8 cellular contexts compared by ENCODE assay signal in genomic region chr7:124765401-124766352, GRCh38. TPM values are rescaled to one million over a fixed set of nuclear protein-coding genes. Genes with fewer than 3 reads are reported as not detected.
DNase-seq lines count a peak whose midpoint lies in the region; ATAC-seq and TF ChIP-seq lines count a peak whose summit lies in the region.

GPR37 (minus strand) TSS chr7:124765792; CDS start chr7:124764976, 816 bp downstream.

- H3K27me3 ChIP-seq in AG04450 (ENCODE audit: control insufficient read depth, insufficient read depth, low read length) (no peaks in the 10 kb centered on the region), thymus (ENCODE audit: control insufficient read depth, insufficient read depth) (peaks cover 15% of the 10 kb centered on the region)
- H3K27me3 ChIP-seq in naive thymus-derived CD4-positive, alpha-beta T cell (ENCODE audit: control insufficient read depth in 2 of 2, insufficient read depth in 2 of 2, low read length in 2 of 2): no peaks in the 10 kb centered on the region

- H3K4me3 ChIP-seq in AG04450 (ENCODE audit: low read depth, low read length) (peak within 1 kb of the TSS; percentile 90), thymus (ENCODE audit: low read length) (peak within 1 kb of the TSS; percentile 40)
- peak within 1 kb of the TSS; percentile 19 for H3K4me3 ChIP-seq in naive thymus-derived CD4-positive, alpha-beta T cell (ENCODE audit: low read length)

- H3K36me3 Mint-ChIP-seq in activated T-cell treated with anti-CD3 and anti-CD28 coated beads, Interleukin-2, amount 50 U/mL, for 24 hours (ENCODE audit: low read depth): no peaks in the 10 kb centered on the region
- peaks cover 0 to 6% (median 0%) of the 10 kb centered on the region in 5 donors for H3K36me3 Mint-ChIP-seq in naive thymus-derived CD4-positive, alpha-beta T cell

- intact Hi-C loops in naive thymus-derived CD4-positive, alpha-beta T cell (cut with micrococcal nuclease): no loop called here

- peak within 1 kb of the TSS; percentile 82 for H3K27ac ChIP-seq in AG04450 (ENCODE audit: low read depth, low read length)
- H3K27ac ChIP-seq in naive thymus-derived CD4-positive, alpha-beta T cell (ENCODE audit: low read depth, low read length): no peak within 1 kb of the TSS
- no peak within 1 kb of the TSS for H3K27ac ChIP-seq in thymus (ENCODE audit: low read depth)

- POLR2A ChIA-PET in AG04450 (lab: Yijun Ruan, JAX): interaction anchor here (0.7 to 2.9 kb wide), 5 partner anchors 19 to 516 kb away, joined by 4 to 16 read pairs (median 4); no protein-coding TSS in a partner anchor
- POLR2A ChIA-PET in naive thymus-derived CD4-positive, alpha-beta T cell (lab: Charles Lee): no interaction called here

- peaks cover 7% of the 10 kb centered on the region for H3K9me3 ChIP-seq in AG04450 (ENCODE audit: control insufficient read depth, insufficient read depth, low read length)
- H3K9me3 ChIP-seq in naive thymus-derived CD4-positive, alpha-beta T cell (ENCODE audit: control insufficient read depth in 2 of 3, low read length in 3 of 3): no peaks in the 10 kb centered on the region
- peaks cover 1% of the 10 kb centered on the region for H3K9me3 ChIP-seq in thymus (ENCODE audit: control insufficient read depth)

- H3K4me1 Mint-ChIP-seq in activated T-cell treated with anti-CD3 and anti-CD28 coated beads, Interleukin-2, amount 50 U/mL, for 24 hours (ENCODE audit: low read depth): peaks cover 16% of the 10 kb centered on the region
- peaks cover 9 to 22% (median 16%) of the 10 kb centered on the region in 7 donors for H3K4me1 Mint-ChIP-seq in naive thymus-derived CD4-positive, alpha-beta T cell

- peak; percentile 78 for DNase-seq in AG04450 (ENCODE audit: low read depth, low spot score)
- DNase-seq in NCI-H2196 (lab: John Stamatoyannopoulos, UW; ENCODE audit: unreplicated experiment): peak; percentile 85
- peak; percentile 52 for DNase-seq in activated T-cell treated with anti-CD3 and anti-CD28 coated beads, Interleukin-2, amount 50 U/mL, for 24 hours
- peak; percentile 48 for DNase-seq in fibroblast of peridontal ligament (ENCODE audit: extremely low read depth)
- DNase-seq in naive thymus-derived CD4-positive, alpha-beta T cell: peak in 5 of 9 donors; percentile 3 to 62 (median 4)

- ATAC-seq in GM18511 (IDR thresholded peaks at IDR 0.05; ENCODE audit: unreplicated experiment) (peak; percentile 62), HG02981 (IDR thresholded peaks at IDR 0.05; ENCODE audit: unreplicated experiment) (peak; percentile 57)
- peak; percentile 52 for ATAC-seq in naive thymus-derived CD4-positive, alpha-beta T cell

- H3K27ac Mint-ChIP-seq in activated T-cell treated with anti-CD3 and anti-CD28 coated beads, Interleukin-2, amount 50 U/mL, for 24 hours: no peak within 1 kb of the TSS
- H3K27ac Mint-ChIP-seq in naive thymus-derived CD4-positive, alpha-beta T cell: peak within 1 kb of the TSS in 1 of 9 donors; percentile 3

- CTCF ChIA-PET in AG04450 (lab: Charles Lee): interaction anchor here (0.6 to 6.3 kb wide), 53 partner anchors 9 to 618 kb away, joined by 3 to 81 read pairs (median 4); no protein-coding TSS in a partner anchor
- CTCF ChIA-PET in naive thymus-derived CD4-positive, alpha-beta T cell (lab: Charles Lee): no interaction called here

- WGBS in thymus: 3% methylated on average over 81 of the region's 81 CpGs

- H3K4me3 Mint-ChIP-seq in activated T-cell treated with anti-CD3 and anti-CD28 coated beads, Interleukin-2, amount 50 U/mL, for 24 hours: peak within 1 kb of the TSS; percentile 72
- H3K4me3 Mint-ChIP-seq in naive thymus-derived CD4-positive, alpha-beta T cell: peak within 1 kb of the TSS; percentile 78 to 93 (median 88)

- peaks cover 71% of the 10 kb centered on the region for H3K27me3 Mint-ChIP-seq in activated T-cell treated with anti-CD3 and anti-CD28 coated beads, Interleukin-2, amount 50 U/mL, for 24 hours
- H3K27me3 Mint-ChIP-seq in naive thymus-derived CD4-positive, alpha-beta T cell: peaks cover 53 to 71% (median 62%) of the 10 kb centered on the region in 5 donors

- no peaks in the 10 kb centered on the region for H3K36me3 ChIP-seq in naive thymus-derived CD4-positive, alpha-beta T cell (ENCODE audit: control insufficient read depth in 2 of 3, insufficient read depth in 3 of 3, low read length in 3 of 3)
- no peaks in the 10 kb centered on the region for H3K36me3 ChIP-seq in thymus (ENCODE audit: control insufficient read depth, insufficient read depth)

- peak; percentile 78 for TF ChIP-seq CTCF in AG04450 (IDR thresholded peaks at IDR 0.05; ENCODE audit: low read depth, low read length)

- H3K9me3 Mint-ChIP-seq in activated T-cell treated with anti-CD3 and anti-CD28 coated beads, Interleukin-2, amount 50 U/mL, for 24 hours: no peaks in the 10 kb centered on the region
- peaks cover 0 to 7% (median 0%) of the 10 kb centered on the region in 11 donors for H3K9me3 Mint-ChIP-seq in naive thymus-derived CD4-positive, alpha-beta T cell

- peaks cover 0 to 9% of the 10 kb centered on the region in 2 donors for H3K4me1 ChIP-seq in naive thymus-derived CD4-positive, alpha-beta T cell (ENCODE audit: control insufficient read depth in 2 of 2, insufficient read depth in 2 of 2, low read length in 2 of 2)
- peaks cover 4% of the 10 kb centered on the region for H3K4me1 ChIP-seq in thymus (ENCODE audit: control insufficient read depth, insufficient read depth, low read length)

RNA-seq across cellular contexts. Expression of gene GPR37, which starts in this region (rescaled TPM):
- polyA plus RNA-seq in AG04450 (2011; rRNA removed) (5.5 and 11.2 TPM in 2 replicates), thymus (1.1 TPM)
- 14.7 and 18.3 TPM in 2 replicates for polyA minus RNA-seq in AG04450 (2011; rRNA and poly(A)+ RNA removed)
- total RNA-seq in naive thymus-derived CD4-positive, alpha-beta T cell: not detected
- polyA plus RNA-seq in naive thymus-derived CD4-positive, alpha-beta T cell: not detected

Comparison
In these comparisons a context has a peak if more than half of its experiments do, and no peak if none do; other contexts are left out.
1. Peak in DNase-seq, ATAC-seq and H3K4me3 ChIP-seq in naive thymus-derived CD4-positive, alpha-beta T cell; RNA of the gene not detected or under 1 TPM.
2. DNase-seq: peak in every context shown above with its lines; median percentile 85 in NCI-H2196; 78 in AG04450; 52 in activated T-cell treated with anti-CD3 and anti-CD28 coated beads, Interleukin-2, amount 50 U/mL, for 24 hours; 48 in fibroblast of peridontal ligament; 4 in naive thymus-derived CD4-positive, alpha-beta T cell.
3. H3K4me3 ChIP-seq: peak in every context shown above with its lines; median percentile 90 in AG04450; 40 in thymus; 19 in naive thymus-derived CD4-positive, alpha-beta T cell.